In the genomic region with DNA sequence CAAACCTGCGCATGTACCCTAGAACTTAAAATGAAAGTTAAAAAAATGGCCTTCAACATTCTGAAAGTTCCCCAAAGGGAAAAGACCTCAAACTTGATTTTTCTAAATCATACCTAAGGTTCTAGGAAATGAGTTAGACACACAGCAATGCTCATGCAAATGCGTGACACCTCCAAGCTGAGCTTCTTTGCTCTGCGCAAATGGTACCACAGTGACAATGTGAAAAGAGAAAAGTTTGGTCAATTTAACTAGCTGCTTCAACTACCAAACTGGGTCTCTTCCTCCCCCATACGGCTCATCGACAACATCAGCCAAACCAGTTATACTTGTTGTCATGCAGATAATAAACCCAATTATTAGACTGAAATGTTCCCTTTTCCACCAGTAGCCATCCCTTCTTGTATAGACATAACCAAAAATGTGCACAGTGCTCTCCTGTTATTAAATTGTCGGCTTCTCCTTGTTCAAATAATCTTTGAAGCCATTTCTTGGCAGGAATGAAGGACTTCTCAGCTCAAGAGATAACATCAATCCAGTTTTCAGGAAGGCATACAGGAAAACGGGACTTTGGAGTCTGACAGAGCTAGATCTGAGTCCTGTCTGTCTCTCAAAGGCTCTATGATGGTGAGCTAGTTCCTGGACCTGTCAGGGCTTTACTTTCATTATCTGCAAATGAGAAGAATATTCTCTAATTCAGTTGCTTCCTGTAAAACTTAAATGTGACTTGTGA, we compare ENCODE assay signal across 1 cellular context.
TF ChIP-seq lines count a peak whose summit lies in the region.

No MANE protein-coding gene starts in this region.

TF ChIP-seq in GM12878, 131 proteins besides CTCF, POLR2A, EP300 and RAD21 (continued from another document):
- TF ChIP-seq TBL1XR1 (IDR thresholded peaks at IDR 0.05; ENCODE audit: low read depth, low read length) (no peak), RAD51 (IDR thresholded peaks at IDR 0.05) (no peak), MEF2B (IDR thresholded peaks at IDR 0.05; ENCODE audit: partially characterized antibody, poor library complexity, severe bottlenecking) (no peak), BRCA1 (IDR thresholded peaks at IDR 0.05; ENCODE audit: low read depth, low read length) (no peak), LARP7 (IDR thresholded peaks at IDR 0.05) (no peak), NR2C1 (IDR thresholded peaks at IDR 0.05) (no peak), ZZZ3 (IDR thresholded peaks at IDR 0.05; ENCODE audit: control insufficient read depth, insufficient read length, low read depth) (no peak), MTA2 (IDR thresholded peaks at IDR 0.05; ENCODE audit: low read depth) (no peak), CREM (IDR thresholded peaks at IDR 0.05; ENCODE audit: low read depth) (no peak), SMAD1 (IDR thresholded peaks at IDR 0.05; ENCODE audit: low read depth, partially characterized antibody) (no peak)
- TF ChIP-seq, protein P1, sequence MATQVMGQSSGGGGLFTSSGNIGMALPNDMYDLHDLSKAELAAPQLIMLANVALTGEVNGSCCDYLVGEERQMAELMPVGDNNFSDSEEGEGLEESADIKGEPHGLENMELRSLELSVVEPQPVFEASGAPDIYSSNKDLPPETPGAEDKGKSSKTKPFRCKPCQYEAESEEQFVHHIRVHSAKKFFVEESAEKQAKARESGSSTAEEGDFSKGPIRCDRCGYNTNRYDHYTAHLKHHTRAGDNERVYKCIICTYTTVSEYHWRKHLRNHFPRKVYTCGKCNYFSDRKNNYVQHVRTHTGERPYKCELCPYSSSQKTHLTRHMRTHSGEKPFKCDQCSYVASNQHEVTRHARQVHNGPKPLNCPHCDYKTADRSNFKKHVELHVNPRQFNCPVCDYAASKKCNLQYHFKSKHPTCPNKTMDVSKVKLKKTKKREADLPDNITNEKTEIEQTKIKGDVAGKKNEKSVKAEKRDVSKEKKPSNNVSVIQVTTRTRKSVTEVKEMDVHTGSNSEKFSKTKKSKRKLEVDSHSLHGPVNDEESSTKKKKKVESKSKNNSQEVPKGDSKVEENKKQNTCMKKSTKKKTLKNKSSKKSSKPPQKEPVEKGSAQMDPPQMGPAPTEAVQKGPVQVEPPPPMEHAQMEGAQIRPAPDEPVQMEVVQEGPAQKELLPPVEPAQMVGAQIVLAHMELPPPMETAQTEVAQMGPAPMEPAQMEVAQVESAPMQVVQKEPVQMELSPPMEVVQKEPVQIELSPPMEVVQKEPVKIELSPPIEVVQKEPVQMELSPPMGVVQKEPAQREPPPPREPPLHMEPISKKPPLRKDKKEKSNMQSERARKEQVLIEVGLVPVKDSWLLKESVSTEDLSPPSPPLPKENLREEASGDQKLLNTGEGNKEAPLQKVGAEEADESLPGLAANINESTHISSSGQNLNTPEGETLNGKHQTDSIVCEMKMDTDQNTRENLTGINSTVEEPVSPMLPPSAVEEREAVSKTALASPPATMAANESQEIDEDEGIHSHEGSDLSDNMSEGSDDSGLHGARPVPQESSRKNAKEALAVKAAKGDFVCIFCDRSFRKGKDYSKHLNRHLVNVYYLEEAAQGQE (IDR thresholded peaks at IDR 0.05; ENCODE audit: low read depth, low read length): no peak
- TF ChIP-seq, protein P2, sequence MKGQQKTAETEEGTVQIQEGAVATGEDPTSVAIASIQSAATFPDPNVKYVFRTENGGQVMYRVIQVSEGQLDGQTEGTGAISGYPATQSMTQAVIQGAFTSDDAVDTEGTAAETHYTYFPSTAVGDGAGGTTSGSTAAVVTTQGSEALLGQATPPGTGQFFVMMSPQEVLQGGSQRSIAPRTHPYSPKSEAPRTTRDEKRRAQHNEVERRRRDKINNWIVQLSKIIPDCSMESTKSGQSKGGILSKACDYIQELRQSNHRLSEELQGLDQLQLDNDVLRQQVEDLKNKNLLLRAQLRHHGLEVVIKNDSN (IDR thresholded peaks at IDR 0.05; ENCODE audit: borderline replicate concordance, extremely low read length, insufficient read depth, low read depth, low read length): no peak
